ENCODE assay signal across 8 cellular contexts in the genomic region with DNA sequence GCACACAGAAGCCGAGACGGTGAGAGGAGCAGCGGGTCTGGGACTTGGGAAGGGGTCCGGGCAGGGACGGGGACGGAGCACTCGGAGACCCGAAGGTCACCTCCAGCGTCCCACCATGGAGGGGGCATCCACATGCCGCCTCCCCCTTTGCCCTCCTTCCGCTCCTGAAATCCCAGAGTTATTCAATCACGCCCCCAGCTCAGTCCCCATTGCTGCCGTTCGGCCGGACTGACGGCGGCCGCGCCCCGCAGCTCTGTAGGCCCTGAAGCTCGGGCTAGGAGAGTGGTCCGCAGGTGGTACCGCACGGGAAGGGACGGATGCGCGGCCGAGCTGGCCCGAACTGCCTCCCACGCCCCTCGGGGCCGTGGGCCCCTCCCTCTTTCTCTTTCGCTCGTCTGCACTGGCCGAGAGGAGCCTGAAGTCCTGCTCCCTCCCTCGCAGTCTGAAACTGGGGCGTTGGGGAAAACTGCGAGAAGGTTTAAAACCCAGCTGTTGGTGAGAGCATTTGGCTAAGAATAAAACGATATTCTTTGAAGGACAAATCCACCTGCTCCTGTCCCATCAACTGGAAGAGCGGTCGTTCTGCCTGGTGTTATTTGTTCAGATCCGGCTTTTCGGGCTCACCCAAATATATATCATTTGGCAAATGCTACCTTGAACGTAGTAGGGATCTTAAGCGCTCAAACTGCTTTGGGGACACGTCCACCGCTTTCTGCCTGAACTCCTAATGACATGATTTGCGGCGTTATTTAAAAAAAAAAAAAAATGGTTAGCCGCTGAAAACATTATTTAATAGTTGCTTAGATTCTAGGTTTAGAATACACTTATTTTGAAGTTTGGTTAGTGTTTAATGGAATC. TPM values are rescaled to one million over a fixed set of nuclear protein-coding genes. Genes with fewer than 3 reads are reported as not detected.
A peak's percentile ranks its signal among the peaks of the same experiment; 100 is the strongest.
DNase-seq lines count a peak whose midpoint lies in the region; ATAC-seq, FAIRE-seq and TF ChIP-seq lines count a peak whose summit lies in the region.

No MANE protein-coding gene starts in this region.

- H4K20me1 ChIP-seq in K562 (replicated peaks; ENCODE audit: control insufficient read depth, insufficient read depth, low read length) = no peaks in the 10 kb centered on the region

- no peak for TF ChIP-seq RAD21 in K562 (CRISPR knock-in tag; conservative IDR thresholded peaks at IDR 0.05 in 1 of 2, IDR thresholded peaks at IDR 0.05 in 1 of 2)

- in situ Hi-C loops in K562 (cut with MboI) (no loop called here), gastrocnemius medialis (cut with MboI; ENCODE audit: low sequenced_read_pairs in 4 of 4) (loop anchor here in 2 of 4 donors (5.0 kb wide), 2 partner anchors 38 to 53 kb away; partner anchors contain the start of gene G3BP2 (in 1 of the 2))

- H3K36me3 Mint-ChIP-seq in T-helper 2 cell treated with Interferon-gamma antibody and Interleukin-4, amounts not matched to agents 5 μg/mL and 100 μg/mL, for 36 hours (ENCODE audit: low read depth) = peaks cover 12% of the 10 kb centered on the region

- peak overlapping the region; percentile 85 for H2AFZ ChIP-seq in K562 (ENCODE audit: low read depth, low read length)

- ATAC-seq in K562 (peak; percentile 82), gastrocnemius medialis (peak; percentile 51 to 57)

- peaks cover 79% of the 10 kb centered on the region for H3K79me2 ChIP-seq in K562 (ENCODE audit: control insufficient read depth, insufficient read depth, low read length)

- 2% methylated on average over 38 of the region's 50 CpGs for whole genome bisulfite sequencing in K562 (ENCODE audit: insufficient coverage, low coverage, missing lambda C conversion rate)

- DNase-seq in GM04503 (ENCODE audit: low read depth) (peak; percentile 30), H4 (ENCODE audit: low spot score) (peak; percentile 48), Kasumi-1 (lab: John Stamatoyannopoulos, UW) (peak; percentile 49 to 52), K562 (ENCODE audit: extremely low read depth in 1 of 4, low spot score in 3 of 4) (peak; percentile 74 to 87 (median 76)), gastrocnemius medialis (peak; percentile 64 to 87), cerebellar nuclear complex (lab: John Stamatoyannopoulos, UW) (no peak)
- DNase-seq in T-helper 2 cell treated with Interferon-gamma antibody and Interleukin-4, amounts not matched to agents 5 μg/mL and 100 μg/mL, for 36 hours (ENCODE audit: low spot score) = peak; percentile 68

- H3K27me3 ChIP-seq in K562 (ENCODE audit: control insufficient read depth in 2 of 2, insufficient read depth in 2 of 2, low read length in 2 of 2) (no peaks in the 10 kb centered on the region), iPS-15b (ENCODE audit: control insufficient read depth, insufficient read depth, low read length) (no peaks in the 10 kb centered on the region), gastrocnemius medialis (no peaks in the 10 kb centered on the region)

- H3K9me3 ChIP-seq in K562 (replicated peaks; ENCODE audit: control insufficient read depth, insufficient read depth, low read depth, low read length) (no peaks in the 10 kb centered on the region), iPS-15b (ENCODE audit: control insufficient read depth, insufficient read depth, low read length) (no peaks in the 10 kb centered on the region), gastrocnemius medialis (no peaks in the 10 kb centered on the region)

- H3K27ac Mint-ChIP-seq in T-helper 2 cell treated with Interferon-gamma antibody and Interleukin-4, amounts not matched to agents 5 μg/mL and 100 μg/mL, for 36 hours = peak overlapping the region; percentile 100

- H3K9me3 Mint-ChIP-seq in T-helper 2 cell treated with Interferon-gamma antibody and Interleukin-4, amounts not matched to agents 5 μg/mL and 100 μg/mL, for 36 hours = no peaks in the 10 kb centered on the region

- intact Hi-C loops in K562 (cut with micrococcal nuclease) (loop anchor here (1.0 to 5.0 kb wide), 3 partner anchors 52 to 213 kb away; partner anchors contain the start of genes G3BP2, RCHY1 and THAP6), gastrocnemius medialis (cut with DNase I; ENCODE audit: low total_unique reads) (loop anchor here (1.0 to 10.0 kb wide), 6 partner anchors 26 to 490 kb away; partner anchors contain the start of genes ART3, G3BP2, RCHY1 and SCARB2)

- CTCF ChIA-PET in K562 (lab: Yijun Ruan, JAX; ENCODE audit: low intra/inter-chr PET ratio) = no interaction called here

- H3K27ac ChIP-seq in K562 (ENCODE audit: extremely low read depth, low read depth, low read length) (peak overlapping the region; percentile 95), gastrocnemius medialis (peak overlapping the region; percentile 91 to 99 (median 98))

- no peaks in the 10 kb centered on the region for H3K9me1 ChIP-seq in K562 (ENCODE audit: control insufficient read depth, insufficient read depth, low read length)

- POLR2A ChIA-PET in K562 (lab: Yijun Ruan, JAX) = interaction anchor here (0.6 to 4.0 kb wide), 16 partner anchors 12 to 134 kb away, joined by 3 to 57 read pairs (median 4); partner anchors contain the start of gene G3BP2

- H3K9ac ChIP-seq in K562 (ENCODE audit: insufficient read depth in 1 of 2, low read depth in 2 of 2, low read length in 2 of 2) = peak overlapping the region; percentile 97 to 98
- peak overlapping the region; percentile 99 for H3K9ac ChIP-seq in iPS-15b (ENCODE audit: low read depth, low read length)

- peak overlapping the region; percentile 94 for H3K4me2 ChIP-seq in K562 (ENCODE audit: insufficient read depth, low read length)

- TF ChIP-seq CTCF in K562 (IDR thresholded peaks at IDR 0.05 in 2 of 3, conservative IDR thresholded peaks at IDR 0.05 in 1 of 3; ENCODE audit: insufficient read depth in 2 of 3, low read depth in 1 of 3, low read length in 3 of 3) (no peak), gastrocnemius medialis (IDR thresholded peaks at IDR 0.05 in 4 of 5, conservative IDR thresholded peaks at IDR 0.05 in 1 of 5) (no peak)

- TF ChIP-seq EP300 in K562 (IDR thresholded peaks at IDR 0.05; ENCODE audit: low read length) = no peak

- BruUV-seq in K562 (replicated peaks; lab: Mats Ljungman, UMichigan) = TSS peak; percentile 76

- H3K27me3 Mint-ChIP-seq in T-helper 2 cell treated with Interferon-gamma antibody and Interleukin-4, amounts not matched to agents 5 μg/mL and 100 μg/mL, for 36 hours (ENCODE audit: low read depth) = no peaks in the 10 kb centered on the region

- TF ChIP-seq POLR2A in K562 (conservative IDR thresholded peaks at IDR 0.05) (peak; percentile 72), gastrocnemius medialis (IDR thresholded peaks at IDR 0.05) (peak; percentile 34 to 41)

- H3K4me1 ChIP-seq in K562 (replicated peaks in 1 of 2; ENCODE audit: control insufficient read depth in 2 of 2, insufficient read depth in 2 of 2, low read length in 2 of 2) = peaks cover 14 to 27% of the 10 kb centered on the region in 2 experiments; a peak in 3 of 5 replicates
- H3K4me1 ChIP-seq in iPS-15b (ENCODE audit: control insufficient read depth, insufficient read depth, low read length) = peaks cover 18% of the 10 kb centered on the region
- peaks cover 40 to 43% of the 10 kb centered on the region in 2 donors for H3K4me1 ChIP-seq in gastrocnemius medialis

- H3K4me1 Mint-ChIP-seq in T-helper 2 cell treated with Interferon-gamma antibody and Interleukin-4, amounts not matched to agents 5 μg/mL and 100 μg/mL, for 36 hours (ENCODE audit: low read depth) = peaks cover 28% of the 10 kb centered on the region

- peak overlapping the region; percentile 77 for H3K4me3 ChIP-seq in K562
- peak overlapping the region; percentile 97 for H3K4me3 ChIP-seq in iPS-15b (ENCODE audit: low read depth, low read length)
- H3K4me3 ChIP-seq in gastrocnemius medialis = peak overlapping the region; percentile 84 to 97 (median 85)

- peak; percentile 72 for FAIRE-seq in K562 (lab: Jason Lieb, UNC)

- H3K4me3 Mint-ChIP-seq in T-helper 2 cell treated with Interferon-gamma antibody and Interleukin-4, amounts not matched to agents 5 μg/mL and 100 μg/mL, for 36 hours = peak overlapping the region; percentile 100

- H3K36me3 ChIP-seq in K562 (ENCODE audit: control insufficient read depth, insufficient read depth, low read length) (0 out of 3 replicates have a peak, but pooled peaks cover 2% of the 10 kb centered on the region), iPS-15b (ENCODE audit: control insufficient read depth, insufficient read depth, low read length) (no peaks in the 10 kb centered on the region), gastrocnemius medialis (no peaks in the 10 kb centered on the region)

RNA-seq across cellular contexts. Expression of gene USO1, which starts 0.7 kb away (rescaled TPM):
- total RNA-seq in H4 (2014; rRNA removed; shearing (Covaris generic)) = 63.4 and 70.9 TPM in 2 replicates
- 22.0 and 88.8 TPM in 2 replicates for total RNA-seq in K562 (2011; cell fraction: chromatin; rRNA removed; ENCODE audit: low replicate concordance)
- total RNA-seq in K562 (2011; cell fraction: nucleolus; rRNA removed) = 18.5 and 23.9 TPM in 2 replicates
- 33.2 and 59.6 TPM in 2 replicates for total RNA-seq in K562 (2011; cell fraction: nucleoplasm; rRNA removed)
- total RNA-seq in K562 (2014; rRNA removed) (48.5 and 54.0 TPM in 2 replicates), K562 (2014; rRNA removed; fragmentation: Illumina TruSeq; extraction: Trizol) (76.2 and 80.2 TPM in 2 replicates), K562 (2015; rRNA removed; fragmentation: Illumina TruSeq; extraction: Trizol) (68.7 and 72.8 TPM in 2 replicates), K562 (2021) (45.3 and 48.0 TPM in 2 replicates), gastrocnemius medialis (100 to 1,000 TPM; 213 to 328 (median 254) TPM)
- polyA plus RNA-seq in K562 (2011; rRNA removed) (87.5 and 97.8 TPM in 2 replicates), K562 (2014; fragmentation: Illumina TruSeq; extraction: Trizol) (54.5 and 71.6 TPM in 2 replicates), K562 (2014; fragmentation: Nextera tagmentation; extraction: Ambion mirVana) (10 to 100 TPM; 19.3 to 22.1 TPM), K562 (2014; rRNA removed) (44.3 and 45.1 TPM in 2 replicates)
- 21.2 and 42.2 TPM in 2 replicates for polyA plus RNA-seq in K562 (2011; cell fraction: cytosol; rRNA removed)
- polyA plus RNA-seq in K562 (2011; cell fraction: nucleus; rRNA removed) = 15.9 and 30.8 TPM in 2 replicates
- 40.7 and 71.7 TPM in 2 replicates for polyA plus RNA-seq in K562 (2012)
- polyA minus RNA-seq in K562 (2011; rRNA and poly(A)+ RNA removed) = 69.8 and 96.2 TPM in 2 replicates
- polyA minus RNA-seq in K562 (2011; cell fraction: cytosol; rRNA and poly(A)+ RNA removed) = 32.1 and 32.4 TPM in 2 replicates
- 15.2 and 35.5 TPM in 2 replicates for polyA minus RNA-seq in K562 (2011; cell fraction: nucleus; rRNA and poly(A)+ RNA removed)

RNA-seq across cellular contexts. Expression of gene G3BP2, which starts 51.9 kb away (rescaled TPM):
- total RNA-seq in H4 (2014; rRNA removed; shearing (Covaris generic)) = 104 and 131 TPM in 2 replicates
- 41.8 and 137 TPM in 2 replicates for total RNA-seq in K562 (2011; cell fraction: chromatin; rRNA removed; ENCODE audit: low replicate concordance)
- 22.8 and 31.1 TPM in 2 replicates for total RNA-seq in K562 (2011; cell fraction: nucleolus; rRNA removed)
- 47.7 and 75.6 TPM in 2 replicates for total RNA-seq in K562 (2011; cell fraction: nucleoplasm; rRNA removed)
- total RNA-seq in K562 (2014; rRNA removed) (84.6 and 88.9 TPM in 2 replicates), K562 (2014; rRNA removed; fragmentation: Illumina TruSeq; extraction: Trizol) (138 and 159 TPM in 2 replicates), K562 (2015; rRNA removed; fragmentation: Illumina TruSeq; extraction: Trizol) (125 and 130 TPM in 2 replicates), K562 (2021) (143 and 160 TPM in 2 replicates), gastrocnemius medialis (100 to 1,000 TPM; 123 to 226 (median 132) TPM)
- polyA plus RNA-seq in K562 (2011; rRNA removed) (90.9 and 141 TPM in 2 replicates), K562 (2014; fragmentation: Illumina TruSeq; extraction: Trizol) (143 and 222 TPM in 2 replicates), K562 (2014; fragmentation: Nextera tagmentation; extraction: Ambion mirVana) (10 to 100 TPM; 25.2 to 36.2 TPM), K562 (2014; rRNA removed) (83.7 and 90.2 TPM in 2 replicates)
- polyA plus RNA-seq in K562 (2011; cell fraction: cytosol; rRNA removed) = 28.9 and 47.0 TPM in 2 replicates
- 23.0 and 34.6 TPM in 2 replicates for polyA plus RNA-seq in K562 (2011; cell fraction: nucleus; rRNA removed)
- polyA plus RNA-seq in K562 (2012) = 83.9 and 86.5 TPM in 2 replicates
- polyA minus RNA-seq in K562 (2011; rRNA and poly(A)+ RNA removed) = 194 and 199 TPM in 2 replicates
- 44.7 and 78.4 TPM in 2 replicates for polyA minus RNA-seq in K562 (2011; cell fraction: cytosol; rRNA and poly(A)+ RNA removed)
- 23.4 and 41.5 TPM in 2 replicates for polyA minus RNA-seq in K562 (2011; cell fraction: nucleus; rRNA and poly(A)+ RNA removed)

Comparison
In these comparisons a context has a peak if more than half of its experiments do, and no peak if none do; other contexts are left out.
1. DNase-seq: peak in GM04503 (single experiment), H4 (single experiment), Kasumi-1 (2 of 2), T-helper 2 cell treated with Interferon-gamma antibody and Interleukin-4, amounts not matched to agents 5 μg/mL and 100 μg/mL, for 36 hours (single experiment), K562 (4 of 4) and gastrocnemius medialis (2 of 2); none in cerebellar nuclear complex (0 of 2).
2. Peak in every context shown above with its lines, with median percentiles within 50 percentile points of each other: H3K4me3 ChIP-seq.